ENCODE assay signal across 24 cellular contexts in genomic region chr3:120552184-120553020, GRCh38.
"Had no signal": no experiment of that assay in that cellular context is flagged by ENCODE, and none has a peak within 500 bp of the region (broad histone marks: within the 10 kb centered on the region; RNA-seq: fewer than 3 reads in every experiment).

No MANE protein-coding gene starts in this region.

- H3K4me1 ChIP-seq: upper lobe of left lung had no signal

- H3K4me2 ChIP-seq: smooth muscle cell had no signal

- ATAC-seq: activated CD4-positive, alpha-beta T cell treated with anti-CD3 and anti-CD28 coated beads for 36 hours; activated CD8-positive, alpha-beta memory T cell treated with anti-CD3 and anti-CD28 coated beads, Interleukin-2, amount 10 ng/mL, durations not matched to agents 7 days and 5 days; activated CD8-positive, alpha-beta T cell treated with anti-CD3 and anti-CD28 coated beads, Interleukin-2, amount 10 ng/mL, durations not matched to agents 7 days and 5 days; activated naive CD4-positive, alpha-beta T cell treated with anti-CD3 and anti-CD28 coated beads, Interleukin-2, amount 50 U/mL, for 72 hours; left lobe of liver; mucosa of descending colon; natural killer cell treated with Interleukin-12 subunit alpha and Interleukin-12 subunit beta and Interleukin-15 and Interleukin-18, amount 100 ng/mL, for 72 hours; stimulated activated memory B cell treated with anti-CD40 and anti-IgM and Interleukin-4, amounts not matched to agents 10 μg/mL and 1 μg/mL and 100 μg/mL, for 72 hours; stimulated activated naive CD8-positive, alpha-beta T cell treated with anti-CD3 and anti-CD28 coated beads, Interleukin-15, amount 100 ng/mL, for 72 hours had no signal

- H3K36me3 ChIP-seq: upper lobe of left lung had no signal

- H3K27ac ChIP-seq: upper lobe of left lung had no signal

- H3K27me3 ChIP-seq: upper lobe of left lung had no signal

- H3K9me3 ChIP-seq: mucosa of descending colon, upper lobe of left lung had no signal

- DNase-seq: activated CD4-positive, alpha-beta T cell treated with anti-CD3 and anti-CD28 coated beads for 36 hours; activated CD4-positive, CD25-positive, alpha-beta regulatory T cell; activated CD8-positive, alpha-beta memory T cell treated with anti-CD3 and anti-CD28 coated beads, Interleukin-2, amount 10 ng/mL, durations not matched to agents 7 days and 5 days; activated CD8-positive, alpha-beta T cell treated with anti-CD3 and anti-CD28 coated beads, Interleukin-2, amount 10 ng/mL, durations not matched to agents 7 days and 5 days; activated naive CD4-positive, alpha-beta T cell; activated T-cell treated with anti-CD3 and anti-CD28 coated beads, Interleukin-2, amount 50 U/mL, for 48 hours; anterior cingulate cortex; dermis blood vessel endothelial cell; effector CD4-positive, alpha-beta T cell; head of caudate nucleus; mucosa of descending colon; stimulated activated CD4-positive, alpha-beta T cell treated with anti-CD3 and anti-CD28 coated beads, Interleukin-1b, Interleukin-23, amount 100 ng/mL, for 48 hours; stimulated activated CD4-positive, alpha-beta T cell treated with anti-CD3 and anti-CD28 coated beads, Interleukin-4, amount 100 ng/mL, for 4 hours; stimulated activated CD8-positive, alpha-beta memory T cell treated with anti-CD3 and anti-CD28 coated beads, Interleukin-4, amount 100 ng/mL, for 48 hours; stimulated activated naive CD8-positive, alpha-beta T cell treated with anti-CD3 and anti-CD28 coated beads, Interleukin-15, amount 100 ng/mL, for 72 hours; substantia nigra; T-helper 1 cell; upper lobe of left lung had no signal

- H3K4me3 ChIP-seq: lung, mucosa of descending colon, smooth muscle cell, upper lobe of left lung had no signal
